ENCODE assay signal across 8 cellular contexts in the genomic region with DNA sequence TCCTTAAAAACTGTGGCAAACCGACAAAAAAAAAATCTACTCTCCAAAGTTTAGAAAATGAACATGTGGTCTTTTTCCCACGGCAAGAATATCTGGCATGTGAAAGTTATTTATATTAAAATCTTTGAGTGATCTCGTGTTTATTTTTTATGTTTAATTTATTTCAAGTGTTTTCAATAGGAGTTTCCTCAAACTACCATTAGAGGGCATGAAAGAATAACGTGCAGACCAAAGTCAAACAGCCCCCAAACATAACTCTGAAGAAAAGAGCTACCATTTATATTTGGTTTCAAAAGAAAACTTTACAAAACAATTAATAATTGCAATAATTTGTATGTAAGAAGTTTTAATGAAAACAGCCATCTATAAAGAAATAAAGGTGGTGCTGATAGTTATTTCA.
DNase-seq lines count a peak whose midpoint lies in the region; ATAC-seq and TF ChIP-seq lines count a peak whose summit lies in the region.

No MANE protein-coding gene starts in this region.

- no peaks in the 10 kb centered on the region for H3K27me3 Mint-ChIP-seq in natural killer cell (ENCODE audit: low read depth in 2 of 2)

- TF ChIP-seq CTCF in astrocyte of the spinal cord (IDR thresholded peaks at IDR 0.05; ENCODE audit: low read depth, low read length), result peak; percentile 62
- peak in 1 of 3 experiments; percentile 11 for TF ChIP-seq CTCF in ascending aorta (IDR thresholded peaks at IDR 0.05)
- TF ChIP-seq CTCF in natural killer cell (IDR thresholded peaks at IDR 0.05), result no peak

- H3K36me3 ChIP-seq in ascending aorta, result no peaks in the 10 kb centered on the region

- no peak for ATAC-seq in GM18873 (IDR thresholded peaks at IDR 0.05; ENCODE audit: low FRiP score, unreplicated experiment)
- ATAC-seq in natural killer cell, result no peak

- no peaks in the 10 kb centered on the region for H3K9me3 ChIP-seq in ascending aorta

- no peaks in the 10 kb centered on the region for H3K36me3 Mint-ChIP-seq in natural killer cell

- intact Hi-C loops in ascending aorta (cut with DNase I), result no loop called here
- intact Hi-C loops in natural killer cell (cut with micrococcal nuclease), result no loop called here

- DNase-seq in D341Med (ENCODE audit: low spot score) (peak; percentile 18), astrocyte of the spinal cord (ENCODE audit: low read depth, low spot score) (peak; percentile 65), lung microvascular endothelial cell (ENCODE audit: low read depth in 2 of 2) (peak; percentile 11 to 45), NCI-H187 treated with DMSO at 0.1 percent for 48 hours (lab: John Stamatoyannopoulos, UW) (no peak), ascending aorta (ENCODE audit: low spot score in 2 of 2) (no peak), natural killer cell (no peak)
- DNase-seq in Jurkat, Clone E6-1 (ENCODE audit: low read depth, low spot score), result peak; percentile 3

- no peaks in the 10 kb centered on the region for H3K4me1 Mint-ChIP-seq in natural killer cell

- H3K27me3 ChIP-seq in ascending aorta, result no peaks in the 10 kb centered on the region

- no peaks in the 10 kb centered on the region for H3K4me1 ChIP-seq in ascending aorta

- H3K4me3 ChIP-seq in Jurkat, Clone E6-1 (ENCODE audit: low read length), result no peak overlapping the region
- H3K4me3 ChIP-seq in astrocyte of the spinal cord (ENCODE audit: low read depth, low read length) (no peak overlapping the region), ascending aorta (no peak overlapping the region)

- H3K4me3 Mint-ChIP-seq in natural killer cell, result no peak overlapping the region

- in situ Hi-C loops in astrocyte of the spinal cord (cut with HindIII; ENCODE audit: low sequenced_read_pairs), result no loop called here

- H3K27ac Mint-ChIP-seq in natural killer cell, result no peak overlapping the region

- H3K27ac ChIP-seq in ascending aorta, result no peak overlapping the region

- peaks cover 6 to 10% of the 10 kb centered on the region in 2 donors for H3K9me3 Mint-ChIP-seq in natural killer cell

Comparison
In these comparisons a context has a peak if more than half of its experiments do, and no peak if none do; other contexts are left out.
1. DNase-seq: peak in D341Med (single experiment), Jurkat, Clone E6-1 (single experiment), astrocyte of the spinal cord (single experiment) and lung microvascular endothelial cell (2 of 2); none in NCI-H187 treated with DMSO at 0.1 percent for 48 hours (single experiment), ascending aorta (0 of 2) and natural killer cell (single experiment).